ENCODE assay signal across 7 cellular contexts in genomic region chr3:125129512-125129962, GRCh38.
A peak's percentile ranks its signal among the peaks of the same experiment; 100 is the strongest.
DNase-seq lines count a peak whose midpoint lies in the region; ATAC-seq and TF ChIP-seq lines count a peak whose summit lies in the region.

No MANE protein-coding gene starts in this region.

- DNase-seq in HS-5 (ENCODE audit: low read depth) (peak; percentile 97), RPMI7951 (ENCODE audit: low read depth) (peak; percentile 99), fibroblast of villous mesenchyme (ENCODE audit: low read depth) (peak; percentile 100), sigmoid colon (peak; percentile 91), T-helper 1 cell (no peak)
- DNase-seq in stimulated activated CD4-positive, alpha-beta T cell treated with anti-CD3 and anti-CD28 coated beads, Interleukin-12 subunit alpha, Interleukin-12 subunit beta, amount 100 ng/mL, for 4 hours = no peak

- TF ChIP-seq CTCF in fibroblast of villous mesenchyme (IDR thresholded peaks at IDR 0.05; ENCODE audit: insufficient read depth, low read depth, low read length) (no peak), sigmoid colon (IDR thresholded peaks at IDR 0.05) (no peak)

- peaks cover 0 to 14% (median 13%) of the 10 kb centered on the region in 4 donors for H3K4me1 ChIP-seq in sigmoid colon

- WGBS in sigmoid colon, 2 donors = 69 to 74% methylated on average over 10 of the region's 10 CpGs

- ATAC-seq in GM18909 (IDR thresholded peaks at IDR 0.05; ENCODE audit: poor library complexity, unreplicated experiment) = no peak

- H3K9me3 ChIP-seq in sigmoid colon = no peaks in the 10 kb centered on the region

- no peaks in the 10 kb centered on the region for H3K27me3 ChIP-seq in sigmoid colon

- TF ChIP-seq POLR2A in sigmoid colon (IDR thresholded peaks at IDR 0.05) = no peak

- intact Hi-C loops in sigmoid colon (cut with DNase I) = no loop called here

- no peak for TF ChIP-seq EP300 in sigmoid colon (IDR thresholded peaks at IDR 0.05)

- peak overlapping the region; percentile 9 to 66 (median 48) for H3K27ac ChIP-seq in sigmoid colon

- no peaks in the 10 kb centered on the region for H3K36me3 ChIP-seq in sigmoid colon

- peak overlapping the region; percentile 32 for H3K4me3 ChIP-seq in fibroblast of villous mesenchyme (ENCODE audit: low read depth, low read length)
- H3K4me3 ChIP-seq in sigmoid colon = no peak overlapping the region

Comparison
In these comparisons a context has a peak if more than half of its experiments do, and no peak if none do; other contexts are left out.
1. DNase-seq: peak in HS-5 (single experiment), RPMI7951 (single experiment), fibroblast of villous mesenchyme (single experiment) and sigmoid colon (single experiment); none in T-helper 1 cell (0 of 5) and stimulated activated CD4-positive, alpha-beta T cell treated with anti-CD3 and anti-CD28 coated beads, Interleukin-12 subunit alpha, Interleukin-12 subunit beta, amount 100 ng/mL, for 4 hours (single experiment).